ENCODE assay signal across 8 cellular contexts in the genomic region with DNA sequence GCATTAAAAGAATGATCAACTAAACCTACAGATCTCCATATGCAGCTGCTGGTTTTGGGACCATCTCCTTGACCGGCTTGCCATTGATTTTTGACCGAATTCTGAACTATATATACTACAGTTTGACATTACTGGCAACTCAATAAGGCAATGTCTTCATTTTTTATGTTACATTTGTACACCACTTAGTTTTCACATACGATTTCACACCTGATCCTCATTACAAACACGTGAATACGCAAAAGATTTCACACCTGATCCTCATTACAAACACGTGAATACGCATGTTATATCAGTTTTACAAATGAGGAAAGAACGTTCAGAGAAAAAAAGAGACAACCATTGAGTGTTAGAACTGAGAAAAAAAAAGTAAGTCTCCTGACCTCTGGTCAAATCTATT. TPM values are rescaled to one million over a fixed set of nuclear protein-coding genes. Genes with fewer than 3 reads are reported as not detected.
DNase-seq lines count a peak whose midpoint lies in the region; ATAC-seq and TF ChIP-seq lines count a peak whose summit lies in the region.

No MANE protein-coding gene starts in this region.

- H3K27me3 ChIP-seq in CD8-positive, alpha-beta memory T cell (ENCODE audit: insufficient read depth, low read length, poor library complexity, severe bottlenecking), result no peaks in the 10 kb centered on the region
- H3K27me3 ChIP-seq in HUES64 (ENCODE audit: insufficient read depth, low read length), result no peaks in the 10 kb centered on the region
- H3K27me3 ChIP-seq in brain microvascular endothelial cell (replicated peaks), result no peaks in the 10 kb centered on the region

- ATAC-seq in naive thymus-derived CD8-positive, alpha-beta T cell, result no peak
- ATAC-seq in HG02885 (IDR thresholded peaks at IDR 0.05; ENCODE audit: poor library complexity, unreplicated experiment), result no peak

- H3K9ac ChIP-seq in HUES64 (ENCODE audit: low read depth, low read length), result peak overlapping the region; percentile 85; the same call in 1 of the 2 replicates

- in situ Hi-C loops in brain microvascular endothelial cell (cut with HindIII; ENCODE audit: low pct_ligation_motif_present, low sequenced_read_pairs), result no loop called here

- peak overlapping the region in 2 of 8 donors; percentile 77 to 85 for H3K27ac Mint-ChIP-seq in CD8-positive, alpha-beta memory T cell
- peak overlapping the region in 5 of 10 donors; percentile 5 to 97 (median 41) for H3K27ac Mint-ChIP-seq in naive thymus-derived CD8-positive, alpha-beta T cell

- peak overlapping the region; percentile 95 to 100 (median 98) for H3K4me3 Mint-ChIP-seq in CD8-positive, alpha-beta memory T cell
- peak overlapping the region; percentile 96 to 100 (median 99) for H3K4me3 Mint-ChIP-seq in naive thymus-derived CD8-positive, alpha-beta T cell

- no peaks in the 10 kb centered on the region for H3K27me3 Mint-ChIP-seq in CD8-positive, alpha-beta memory T cell
- H3K27me3 Mint-ChIP-seq in naive thymus-derived CD8-positive, alpha-beta T cell, result no peaks in the 10 kb centered on the region

- 77% methylated on average over 8 of the region's 8 CpGs for WGBS in HUES64

- no peaks in the 10 kb centered on the region for H3K9me3 ChIP-seq in CD8-positive, alpha-beta memory T cell (ENCODE audit: low read length)
- H3K9me3 ChIP-seq in HUES64 (ENCODE audit: insufficient read depth, low read depth, low read length), result no peaks in the 10 kb centered on the region

- TF ChIP-seq CTCF in brain microvascular endothelial cell (IDR thresholded peaks at IDR 0.05; ENCODE audit: low read depth, low read length, missing control alignments) (no peak), GM10248 (IDR thresholded peaks at IDR 0.05; ENCODE audit: control extremely low read depth, extremely low read depth, low read depth, missing control alignments) (no peak)

- POLR2A ChIA-PET in CD8-positive, alpha-beta memory T cell (lab: Charles Lee), result no interaction called here
- POLR2A ChIA-PET in naive thymus-derived CD8-positive, alpha-beta T cell (lab: Charles Lee), result no interaction called here
- POLR2A ChIA-PET in GM10248 (lab: Yijun Ruan, JAX), result no interaction called here

- no peak for DNase-seq in CD8-positive, alpha-beta memory T cell
- DNase-seq in brain microvascular endothelial cell, result no peak
- DNase-seq in naive thymus-derived CD8-positive, alpha-beta T cell, result no peak
- no peak for DNase-seq in stimulated activated naive CD4-positive, alpha-beta T cell treated with Interleukin-2 at 50 U/mL for 16 hours (lab: John Stamatoyannopoulos, UW)
- DNase-seq in NCI-H1105 treated with DMSO at 0.1 percent for 48 hours (lab: John Stamatoyannopoulos, UW), result no peak
- DNase-seq in GM10248 (ENCODE audit: extremely low spot score), result no peak

- peak overlapping the region; percentile 98 for H3K4me3 ChIP-seq in CD8-positive, alpha-beta memory T cell (ENCODE audit: low read length)
- H3K4me3 ChIP-seq in HUES64 (ENCODE audit: low read length) (peak overlapping the region; percentile 76), brain microvascular endothelial cell (ENCODE audit: low read depth, low read length) (peak overlapping the region; percentile 100)

- peaks cover 37 to 59% (median 46%) of the 10 kb centered on the region in 3 donors for H3K4me1 Mint-ChIP-seq in CD8-positive, alpha-beta memory T cell
- H3K4me1 Mint-ChIP-seq in naive thymus-derived CD8-positive, alpha-beta T cell, result peaks cover 12 to 48% (median 34%) of the 10 kb centered on the region in 4 donors

- H3K27ac ChIP-seq in CD8-positive, alpha-beta memory T cell (ENCODE audit: low read depth, low read length), result peak overlapping the region; percentile 71
- no peak overlapping the region for H3K27ac ChIP-seq in HUES64 (ENCODE audit: low read depth, low read length)
- H3K27ac ChIP-seq in brain microvascular endothelial cell, result no peak overlapping the region

- CTCF ChIA-PET in CD8-positive, alpha-beta memory T cell (lab: Charles Lee), result no interaction called here
- CTCF ChIA-PET in GM10248 (lab: Yijun Ruan, JAX), result interaction anchor here (1.0 kb wide), 1 partner anchor 123 kb away, joined by 3 read pairs; no protein-coding TSS in a partner anchor

- peaks cover 0 to 15% (median 0%) of the 10 kb centered on the region in 3 donors for H3K36me3 Mint-ChIP-seq in CD8-positive, alpha-beta memory T cell
- no peaks in the 10 kb centered on the region for H3K36me3 Mint-ChIP-seq in naive thymus-derived CD8-positive, alpha-beta T cell

- peaks cover 26% of the 10 kb centered on the region for H3K4me1 ChIP-seq in CD8-positive, alpha-beta memory T cell (ENCODE audit: insufficient read depth, low read length)
- peaks cover 11% of the 10 kb centered on the region for H3K4me1 ChIP-seq in HUES64 (ENCODE audit: insufficient read depth, low read length)

- no peaks in the 10 kb centered on the region for H3K36me3 ChIP-seq in CD8-positive, alpha-beta memory T cell (ENCODE audit: insufficient read depth, low read length)
- H3K36me3 ChIP-seq in HUES64 (ENCODE audit: insufficient read depth, low read length) (peaks cover 3% of the 10 kb centered on the region; the same call in 1 of the 2 replicates), brain microvascular endothelial cell (replicated peaks) (no peaks in the 10 kb centered on the region)

- H3K9me3 Mint-ChIP-seq in CD8-positive, alpha-beta memory T cell, result no peaks in the 10 kb centered on the region
- no peaks in the 10 kb centered on the region for H3K9me3 Mint-ChIP-seq in naive thymus-derived CD8-positive, alpha-beta T cell

RNA-seq across cellular contexts. Expression of gene SASS6, which starts 1.1 kb away (rescaled TPM):
- total RNA-seq in CD8-positive, alpha-beta memory T cell, result 10 to 100 TPM; 12.6 to 13.1 TPM
- polyA plus RNA-seq in CD8-positive, alpha-beta memory T cell, result 2.0 TPM
- polyA plus RNA-seq in HUES64 (2013, experiment 1 of 2), result 10.4 TPM
- polyA plus RNA-seq in HUES64 (2013, experiment 2 of 2), result 11.7 TPM
- total RNA-seq in naive thymus-derived CD8-positive, alpha-beta T cell, result 1 to 10 TPM; 6.6 to 6.7 TPM
- polyA plus RNA-seq in naive thymus-derived CD8-positive, alpha-beta T cell, result 1 to 10 TPM; 1.7 to 2.4 (median 1.8) TPM

RNA-seq across cellular contexts. Expression of gene TRMT13, which starts 1.3 kb away (rescaled TPM):
- 10 to 100 TPM; 24.9 to 27.2 TPM for total RNA-seq in CD8-positive, alpha-beta memory T cell
- 9.2 TPM for polyA plus RNA-seq in CD8-positive, alpha-beta memory T cell
- polyA plus RNA-seq in HUES64 (2013, experiment 1 of 2), result 11.7 TPM
- polyA plus RNA-seq in HUES64 (2013, experiment 2 of 2), result 9.5 TPM
- total RNA-seq in naive thymus-derived CD8-positive, alpha-beta T cell, result 10 to 100 TPM; 53.2 to 55.5 TPM
- polyA plus RNA-seq in naive thymus-derived CD8-positive, alpha-beta T cell, result 10 to 100 TPM in 2 of 3 donors, 1 to 10 TPM in 1; 8.7 to 12.7 (median 11.9) TPM

RNA-seq across cellular contexts. Expression of gene LRRC39, which starts 46.4 kb away (rescaled TPM):
- under 1 TPM; 0.53 TPM for total RNA-seq in CD8-positive, alpha-beta memory T cell
- polyA plus RNA-seq in CD8-positive, alpha-beta memory T cell, result not detected
- 0.45 TPM for polyA plus RNA-seq in HUES64 (2013, experiment 1 of 2)
- polyA plus RNA-seq in HUES64 (2013, experiment 2 of 2), result 0.38 TPM
- 1 to 10 TPM; 2.7 to 2.9 TPM for total RNA-seq in naive thymus-derived CD8-positive, alpha-beta T cell
- polyA plus RNA-seq in naive thymus-derived CD8-positive, alpha-beta T cell, result under 1 TPM in 2 of 3 donors, not detected in 1; 0.08 to 0.10 TPM
